In genomic region chr13:104389722-104390121, GRCh38 we compare ENCODE assay signal across 19 cellular contexts.
"Had no signal": no experiment of that assay in that cellular context is flagged by ENCODE, and none has a peak within 500 bp of the region (broad histone marks: within the 10 kb centered on the region; RNA-seq: fewer than 3 reads in every experiment).

No MANE protein-coding gene starts in this region.

- H3K4me1 ChIP-seq: adrenal gland, transverse colon had no signal

- ATAC-seq: left ventricle myocardium superior; natural killer cell treated with Interleukin-12 subunit alpha and Interleukin-12 subunit beta and Interleukin-15 and Interleukin-18, amount 100 ng/mL, for 72 hours had no signal

- H3K27me3 ChIP-seq: adrenal gland, transverse colon had no signal

- H3K9me3 ChIP-seq: adrenal gland had no signal

- DNase-seq: activated CD4-positive, alpha-beta memory T cell treated with anti-CD3 and anti-CD28 coated beads, Interleukin-2, amount 10 ng/mL, durations not matched to agents 7 days and 5 days; activated CD4-positive, alpha-beta T cell treated with anti-CD3 and anti-CD28 coated beads for 4 hours; activated effector memory CD4-positive, alpha-beta T cell treated with Interleukin-2 at 50 U/mL for 16 hours; activated naive CD4-positive, alpha-beta T cell treated with anti-CD3 and anti-CD28 coated beads, Interleukin-2, amount 50 U/mL, for 16 hours; activated T-cell treated with anti-CD3 and anti-CD28 coated beads, Interleukin-2, amount 50 U/mL, for 24 hours; adrenal gland; central memory CD4-positive, alpha-beta T cell; cortex of kidney; effector CD8-positive, alpha-beta T cell; kidney glomerular epithelial cell; left ventricle myocardium superior; retina; small intestine; stimulated activated CD4-positive, alpha-beta T cell treated with anti-CD3 and anti-CD28 coated beads, Interleukin-4, amount 100 ng/mL, for 4 hours; stimulated activated CD8-positive, alpha-beta memory T cell treated with anti-CD3 and anti-CD28 coated beads, Interleukin-4, amount 100 ng/mL, for 48 hours; stimulated activated naive CD4-positive, alpha-beta T cell treated with Interleukin-2 at 50 U/mL for 16 hours; transverse colon; WERI-Rb-1 had no signal

- H3K4me3 ChIP-seq: adrenal gland, transverse colon had no signal

- H3K36me3 ChIP-seq: adrenal gland, transverse colon, WERI-Rb-1 had no signal
